Comparison of ENCODE assay signal across 8 cellular contexts in the genomic region with DNA sequence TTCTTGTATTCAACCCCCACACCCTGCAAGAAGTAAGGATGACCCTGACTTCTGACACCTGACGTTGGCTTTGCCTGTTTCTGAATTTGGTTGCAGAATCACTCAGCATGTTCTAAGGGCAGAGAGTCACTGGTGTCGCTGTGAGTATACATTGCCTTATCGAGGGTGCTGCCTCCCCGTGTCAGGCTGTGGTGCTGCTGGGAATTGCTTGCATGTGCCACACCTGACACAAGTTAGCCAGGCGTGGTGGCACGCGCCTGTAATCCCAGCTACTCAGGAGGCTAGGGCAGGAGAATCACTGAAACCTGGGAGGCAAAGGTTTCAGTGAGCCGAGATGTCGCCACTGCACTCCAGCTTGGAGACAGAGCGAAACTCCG. TPM values are rescaled to one million over a fixed set of nuclear protein-coding genes. Genes with fewer than 3 reads are reported as not detected.
DNase-seq lines count a peak whose midpoint lies in the region; ATAC-seq and TF ChIP-seq lines count a peak whose summit lies in the region.

No MANE protein-coding gene starts in this region.

- H3K27ac Mint-ChIP-seq in Calu3 (ENCODE audit: unreplicated experiment) = no peak overlapping the region
- H3K27ac Mint-ChIP-seq in activated naive CD8-positive, alpha-beta T cell treated with anti-CD3 and anti-CD28 coated beads for 36 hours = peak overlapping the region; percentile 74

- H3K9me3 Mint-ChIP-seq in Calu3 (ENCODE audit: low read depth, unreplicated experiment) = no peaks in the 10 kb centered on the region
- peaks cover 1% of the 10 kb centered on the region for H3K9me3 Mint-ChIP-seq in activated naive CD8-positive, alpha-beta T cell treated with anti-CD3 and anti-CD28 coated beads for 36 hours

- peaks cover 26% of the 10 kb centered on the region for H3K36me3 Mint-ChIP-seq in Calu3 (ENCODE audit: insufficient read depth, unreplicated experiment)
- peaks cover 16% of the 10 kb centered on the region for H3K36me3 Mint-ChIP-seq in activated naive CD8-positive, alpha-beta T cell treated with anti-CD3 and anti-CD28 coated beads for 36 hours

- no peaks in the 10 kb centered on the region for H3K4me1 Mint-ChIP-seq in Calu3 (ENCODE audit: low read depth, unreplicated experiment)
- peaks cover 36% of the 10 kb centered on the region for H3K4me1 Mint-ChIP-seq in activated naive CD8-positive, alpha-beta T cell treated with anti-CD3 and anti-CD28 coated beads for 36 hours

- no TSS peak for BruUV-seq in Calu3 (replicated peaks; lab: Mats Ljungman, UMichigan)

- no peaks in the 10 kb centered on the region for H3K27me3 Mint-ChIP-seq in Calu3 (ENCODE audit: unreplicated experiment)
- peaks cover 17% of the 10 kb centered on the region for H3K27me3 Mint-ChIP-seq in activated naive CD8-positive, alpha-beta T cell treated with anti-CD3 and anti-CD28 coated beads for 36 hours

- no peak for TF ChIP-seq CTCF in Calu3 (IDR thresholded peaks at IDR 0.05; ENCODE audit: unreplicated experiment)

- intact Hi-C loops in Calu3 (cut with micrococcal nuclease; ENCODE audit: unreplicated experiment) = loop anchor here (5.0 kb wide), 3 partner anchors 41 to 241 kb away; a partner anchor contains a TSS

- peak; percentile 62 for ATAC-seq in HG03354 (IDR thresholded peaks at IDR 0.05; ENCODE audit: poor library complexity, severe bottlenecking, unreplicated experiment)
- no peak for ATAC-seq in GM19328 (IDR thresholded peaks at IDR 0.05; ENCODE audit: unreplicated experiment)

- peak; percentile 36 for DNase-seq in Calu3
- peak; percentile 47 for DNase-seq in SK-MEL-5 (ENCODE audit: low read depth, low spot score)
- peak; percentile 63 for DNase-seq in activated naive CD8-positive, alpha-beta T cell treated with anti-CD3 and anti-CD28 coated beads for 36 hours
- peak; percentile 49 for DNase-seq in mesenteric fat pad (ENCODE audit: low spot score)
- DNase-seq in hippocampal formation (lab: John Stamatoyannopoulos, UW) = no peak
- DNase-seq in hepatic stellate cell (ENCODE audit: low spot score) = no peak

- no peak overlapping the region for H3K4me3 Mint-ChIP-seq in Calu3 (ENCODE audit: low read depth, unreplicated experiment)
- peak overlapping the region; percentile 7 for H3K4me3 Mint-ChIP-seq in activated naive CD8-positive, alpha-beta T cell treated with anti-CD3 and anti-CD28 coated beads for 36 hours

- in situ Hi-C loops in SK-MEL-5 (cut with HindIII; ENCODE audit: low pct_unique_long_range_greater_than_20kb, low sequenced_read_pairs) = no loop called here

- CTCF ChIA-PET in Calu3 (lab: Charles Lee) = interaction anchor here (0.6 kb wide), 1 partner anchor 26 kb away, joined by 3 read pairs; no protein-coding TSS in a partner anchor

RNA-seq across cellular contexts. Expression of a gene that starts 45.9 kb away (rescaled TPM):
- total RNA-seq in Calu3 (2022) (29.9 and 32.0 TPM in 2 replicates), mesenteric fat pad (18.6 TPM)
- 11.3 and 13.2 TPM in 2 replicates for total RNA-seq in SK-MEL-5 (2014; rRNA removed; shearing (Covaris generic))
- polyA plus RNA-seq in SK-MEL-5 (2015; cell fraction: cytosol; rRNA removed) = 25.2 and 25.4 TPM in 2 replicates
- 23.5 and 51.9 TPM in 2 replicates for polyA plus RNA-seq in SK-MEL-5 (2015; cell fraction: nucleus; rRNA removed)
- 10 to 100 TPM; 54.0 to 56.7 TPM for total RNA-seq in activated naive CD8-positive, alpha-beta T cell treated with anti-CD3 and anti-CD28 coated beads for 36 hours

RNA-seq across cellular contexts. Expression of a gene that starts 59.7 kb away (rescaled TPM):
- total RNA-seq in Calu3 (2022) (29.8 and 31.1 TPM in 2 replicates), mesenteric fat pad (40.8 TPM)
- 44.5 and 45.8 TPM in 2 replicates for total RNA-seq in SK-MEL-5 (2014; rRNA removed; shearing (Covaris generic))
- 45.3 and 48.4 TPM in 2 replicates for polyA plus RNA-seq in SK-MEL-5 (2015; cell fraction: cytosol; rRNA removed)
- 27.4 and 33.6 TPM in 2 replicates for polyA plus RNA-seq in SK-MEL-5 (2015; cell fraction: nucleus; rRNA removed)
- 10 to 100 TPM; 34.2 to 34.3 TPM for total RNA-seq in activated naive CD8-positive, alpha-beta T cell treated with anti-CD3 and anti-CD28 coated beads for 36 hours

Comparison
In these comparisons a context has a peak if more than half of its experiments do, and no peak if none do; other contexts are left out.
1. DNase-seq: peak in Calu3 (single experiment), SK-MEL-5 (single experiment), activated naive CD8-positive, alpha-beta T cell treated with anti-CD3 and anti-CD28 coated beads for 36 hours (single experiment) and mesenteric fat pad (single experiment); none in hippocampal formation (0 of 2) and hepatic stellate cell (single experiment).